ENCODE assay signal across 19 cellular contexts in genomic region chr12:108670066-108670631, GRCh38. TPM values are rescaled to one million over a fixed set of nuclear protein-coding genes. Genes with fewer than 3 reads are reported as not detected.
A peak's percentile ranks its signal among the peaks of the same experiment; 100 is the strongest.
DNase-seq lines count a peak whose midpoint lies in the region; ATAC-seq, FAIRE-seq and TF ChIP-seq lines count a peak whose summit lies in the region.
"Had no signal": no experiment of that assay in that cellular context is flagged by ENCODE, and none has a peak within 500 bp of the region (broad histone marks: within the 10 kb centered on the region; RNA-seq: fewer than 3 reads in every experiment).

No MANE protein-coding gene starts in this region.

- FAIRE-seq in K562 (lab: Jason Lieb, UNC) = no peak

- no peaks in the 10 kb centered on the region for H3K9me3 ChIP-seq in cardiac muscle cell (ENCODE audit: low read depth)
- H3K9me3 ChIP-seq in K562 (replicated peaks; ENCODE audit: control insufficient read depth, insufficient read depth, low read depth, low read length) = no peaks in the 10 kb centered on the region
- no peaks in the 10 kb centered on the region for H3K9me3 ChIP-seq in muscle layer of colon (ENCODE audit: low read length)
- no peaks in the 10 kb centered on the region for H3K9me3 ChIP-seq in uterus
- H3K9me3 ChIP-seq: ovary, SJCRH30, spleen had no signal

- intact Hi-C loops in Right ventricle myocardium superior (cut with DNase I) (loop anchor here (10.0 kb wide), 1 partner anchor 55 kb away; no protein-coding TSS in a partner anchor), K562 (cut with micrococcal nuclease) (no loop called here), uterus (cut with DNase I; ENCODE audit: low total_unique reads) (no loop called here)

- no peak overlapping the region for H2AFZ ChIP-seq in K562 (ENCODE audit: low read depth, low read length)

- H3K9me3 Mint-ChIP-seq in T-cell = no peaks in the 10 kb centered on the region
- H3K9me3 Mint-ChIP-seq: activated CD4-positive, alpha-beta T cell treated with anti-CD3 and anti-CD28 coated beads, Interleukin-2, amount 10 ng/mL, durations not matched to agents 7 days and 5 days; activated naive CD4-positive, alpha-beta T cell treated with anti-CD3 and anti-CD28 coated beads, Interleukin-2, amount 50 U/mL, for 24 hours; CD4-positive, alpha-beta memory T cell; stimulated activated effector memory CD8-positive, alpha-beta T cell treated with anti-CD3 and anti-CD28 coated beads, Interleukin-12 subunit alpha, Interleukin-12 subunit beta, amount 100 ng/mL, for 72 hours had no signal

- BruUV-seq in K562 (replicated peaks; lab: Mats Ljungman, UMichigan) = no TSS peak

- H3K4me1 ChIP-seq in cardiac muscle cell (ENCODE audit: low read depth) = peaks cover 27% of the 10 kb centered on the region
- H3K4me1 ChIP-seq in K562 (replicated peaks in 1 of 2; ENCODE audit: control insufficient read depth in 2 of 2, insufficient read depth in 2 of 2, low read length in 2 of 2) = peaks cover 7 to 17% of the 10 kb centered on the region in 2 experiments; a peak in 3 of 5 replicates
- peaks cover 58% of the 10 kb centered on the region for H3K4me1 ChIP-seq in muscle layer of colon (ENCODE audit: insufficient read depth, low read length)
- H3K4me1 ChIP-seq in uterus = peaks cover 18 to 24% of the 10 kb centered on the region in 2 donors

- TF ChIP-seq RAD21 in K562 (CRISPR knock-in tag; conservative IDR thresholded peaks at IDR 0.05 in 1 of 2, IDR thresholded peaks at IDR 0.05 in 1 of 2) = no peak

- peaks cover 2% of the 10 kb centered on the region for H3K9me1 ChIP-seq in K562 (ENCODE audit: control insufficient read depth, insufficient read depth, low read length)

- POLR2A ChIA-PET in K562 (lab: Yijun Ruan, JAX) = interaction anchor here (0.6 to 2.2 kb wide), 4 partner anchors 11 to 60 kb away, joined by 3 to 9 read pairs (median 4); no protein-coding TSS in a partner anchor
- POLR2A ChIA-PET in T-cell (lab: Charles Lee) = no interaction called here

- H3K27ac ChIP-seq in cardiac muscle cell (peak overlapping the region; percentile 60), K562 (ENCODE audit: extremely low read depth, low read depth, low read length) (peak overlapping the region; percentile 5; the same call in 1 of the 3 replicates), muscle layer of colon (ENCODE audit: low read depth, low read length) (no peak overlapping the region), uterus (peak overlapping the region; percentile 32 to 90)
- H3K27ac ChIP-seq: ovary, SJCRH30, spleen had no signal

- H4K20me1 ChIP-seq in K562 (replicated peaks; ENCODE audit: control insufficient read depth, insufficient read depth, low read length) = peaks cover 6% of the 10 kb centered on the region

- no peak for TF ChIP-seq EP300 in K562 (IDR thresholded peaks at IDR 0.05; ENCODE audit: low read length)

- H3K27ac Mint-ChIP-seq in T-cell = no peak overlapping the region
- H3K27ac Mint-ChIP-seq: activated CD4-positive, alpha-beta T cell treated with anti-CD3 and anti-CD28 coated beads, Interleukin-2, amount 10 ng/mL, durations not matched to agents 7 days and 5 days; activated naive CD4-positive, alpha-beta T cell treated with anti-CD3 and anti-CD28 coated beads, Interleukin-2, amount 50 U/mL, for 24 hours; stimulated activated effector memory CD8-positive, alpha-beta T cell treated with anti-CD3 and anti-CD28 coated beads, Interleukin-12 subunit alpha, Interleukin-12 subunit beta, amount 100 ng/mL, for 72 hours had no signal

- H3K9ac ChIP-seq in K562 (ENCODE audit: insufficient read depth in 1 of 2, low read depth in 2 of 2, low read length in 2 of 2) (peak overlapping the region; percentile 14 to 84; a peak in 2 of 4 replicates), muscle layer of colon (ENCODE audit: low read length) (peak overlapping the region; percentile 17)

- H3K36me3 ChIP-seq in cardiac muscle cell (peaks cover 3% of the 10 kb centered on the region), K562 (ENCODE audit: control insufficient read depth, insufficient read depth, low read length) (peaks cover 62% of the 10 kb centered on the region), muscle layer of colon (ENCODE audit: insufficient read depth, low read length) (no peaks in the 10 kb centered on the region), uterus (no peaks in the 10 kb centered on the region)
- H3K36me3 ChIP-seq: ovary had no signal

- no peak for TF ChIP-seq POLR2A in K562 (conservative IDR thresholded peaks at IDR 0.05)
- no peak for TF ChIP-seq POLR2A in uterus (IDR thresholded peaks at IDR 0.05)

- no peak overlapping the region for H3K4me2 ChIP-seq in K562 (ENCODE audit: insufficient read depth, low read length)

- H3K36me3 Mint-ChIP-seq in T-cell = peaks cover 4% of the 10 kb centered on the region
- H3K36me3 Mint-ChIP-seq: activated naive CD4-positive, alpha-beta T cell treated with anti-CD3 and anti-CD28 coated beads, Interleukin-2, amount 50 U/mL, for 24 hours; CD4-positive, alpha-beta memory T cell had no signal

- H3K79me2 ChIP-seq in K562 (ENCODE audit: control insufficient read depth, insufficient read depth, low read length) = peaks cover 85% of the 10 kb centered on the region

- CTCF ChIA-PET in K562 (lab: Yijun Ruan, JAX; ENCODE audit: low intra/inter-chr PET ratio) = no interaction called here
- CTCF ChIA-PET in T-cell (lab: Charles Lee) = interaction anchor here in 1 of 2 donors (1.5 kb wide), 1 partner anchor 133 kb away, joined by 11 read pairs; no protein-coding TSS in a partner anchor

- in situ Hi-C loops in K562 (cut with MboI) = no loop called here

- 75% methylated on average over 7 of the region's 7 CpGs for WGBS in K562 (ENCODE audit: insufficient coverage, low coverage, missing lambda C conversion rate)

- H3K27me3 Mint-ChIP-seq in T-cell = no peaks in the 10 kb centered on the region
- H3K27me3 Mint-ChIP-seq: activated CD4-positive, alpha-beta T cell treated with anti-CD3 and anti-CD28 coated beads, Interleukin-2, amount 10 ng/mL, durations not matched to agents 7 days and 5 days; activated naive CD4-positive, alpha-beta T cell treated with anti-CD3 and anti-CD28 coated beads, Interleukin-2, amount 50 U/mL, for 24 hours; CD4-positive, alpha-beta memory T cell had no signal

- no peak for TF ChIP-seq CTCF in cardiac muscle cell (IDR thresholded peaks at IDR 0.05; ENCODE audit: low read depth, low read length)
- TF ChIP-seq CTCF in K562 (IDR thresholded peaks at IDR 0.05 in 2 of 3, conservative IDR thresholded peaks at IDR 0.05 in 1 of 3; ENCODE audit: insufficient read depth in 2 of 3, low read depth in 1 of 3, low read length in 3 of 3) = no peak
- no peak for TF ChIP-seq CTCF in uterus (IDR thresholded peaks at IDR 0.05)

- no peak overlapping the region for H3K4me3 ChIP-seq in cardiac muscle cell
- no peak overlapping the region for H3K4me3 ChIP-seq in K562
- H3K4me3 ChIP-seq in muscle layer of colon (ENCODE audit: low read depth in 1 of 2, low read length in 2 of 2) = no peak overlapping the region
- no peak overlapping the region for H3K4me3 ChIP-seq in uterus
- H3K4me3 ChIP-seq: ovary, SJCRH30, spleen had no signal

- no peaks in the 10 kb centered on the region for H3K27me3 ChIP-seq in cardiac muscle cell
- H3K27me3 ChIP-seq in K562 (ENCODE audit: control insufficient read depth in 2 of 2, insufficient read depth in 2 of 2, low read length in 2 of 2) = no peaks in the 10 kb centered on the region
- H3K27me3 ChIP-seq in muscle layer of colon (ENCODE audit: control insufficient read depth in 1 of 2, insufficient read depth in 2 of 2, low read length in 2 of 2) = no peaks in the 10 kb centered on the region
- no peaks in the 10 kb centered on the region for H3K27me3 ChIP-seq in uterus
- H3K27me3 ChIP-seq: ovary, SJCRH30, spleen had no signal

- DNase-seq in cardiac muscle cell (ENCODE audit: low read depth in 1 of 2, low spot score in 1 of 2) (no peak), Right ventricle myocardium superior (no peak), K562 (ENCODE audit: extremely low read depth in 1 of 4, low spot score in 3 of 4) (no peak), uterus (no peak), T-cell (no peak)
- DNase-seq: activated CD4-positive, alpha-beta T cell treated with anti-CD3 and anti-CD28 coated beads, Interleukin-2, amount 10 ng/mL, durations not matched to agents 7 days and 5 days; activated T-cell treated with anti-CD3 and anti-CD28 coated beads for 4 hours; CD4-positive, alpha-beta memory T cell; effector memory CD4-positive, alpha-beta T cell; NCI-H1694 treated with DMSO at 0.1 percent for 48 hours; NCI-H510A treated with DMSO at 0.1 percent for 48 hours; ovary; SJCRH30; spleen had no signal

- no peaks in the 10 kb centered on the region for H3K4me1 Mint-ChIP-seq in T-cell
- H3K4me1 Mint-ChIP-seq: activated naive CD4-positive, alpha-beta T cell treated with anti-CD3 and anti-CD28 coated beads, Interleukin-2, amount 50 U/mL, for 24 hours; CD4-positive, alpha-beta memory T cell; stimulated activated effector memory CD8-positive, alpha-beta T cell treated with anti-CD3 and anti-CD28 coated beads, Interleukin-12 subunit alpha, Interleukin-12 subunit beta, amount 100 ng/mL, for 72 hours had no signal

- no peak for ATAC-seq in Right ventricle myocardium superior (ENCODE audit: poor library complexity)
- ATAC-seq in K562 = peak; percentile 27; the same call in 1 of the 3 replicates
- no peak for ATAC-seq in T-cell (replicated peaks in 1 of 4)
- no peak for ATAC-seq in GM21723 (IDR thresholded peaks at IDR 0.05; ENCODE audit: unreplicated experiment)
- no peak for ATAC-seq in HG02798 (IDR thresholded peaks at IDR 0.05; ENCODE audit: poor library complexity, unreplicated experiment)
- ATAC-seq: stimulated activated effector memory CD8-positive, alpha-beta T cell treated with anti-CD3 and anti-CD28 coated beads, Interleukin-12 subunit alpha, Interleukin-12 subunit beta, amount 100 ng/mL, for 72 hours had no signal

- no peak overlapping the region for H3K4me3 Mint-ChIP-seq in T-cell
- H3K4me3 Mint-ChIP-seq: activated CD4-positive, alpha-beta T cell treated with anti-CD3 and anti-CD28 coated beads, Interleukin-2, amount 10 ng/mL, durations not matched to agents 7 days and 5 days; activated naive CD4-positive, alpha-beta T cell treated with anti-CD3 and anti-CD28 coated beads, Interleukin-2, amount 50 U/mL, for 24 hours; CD4-positive, alpha-beta memory T cell; stimulated activated effector memory CD8-positive, alpha-beta T cell treated with anti-CD3 and anti-CD28 coated beads, Interleukin-12 subunit alpha, Interleukin-12 subunit beta, amount 100 ng/mL, for 72 hours had no signal

RNA-seq across cellular contexts. Expression of gene SELPLG, which starts 36.5 kb away (rescaled TPM):
- total RNA-seq in cardiac muscle cell = 1.4 and 2.9 TPM in 2 replicates
- polyA plus RNA-seq in cardiac muscle cell = 2.7 and 3.5 TPM in 2 replicates
- total RNA-seq in Right ventricle myocardium superior = 4.2 TPM
- 0.35 and 0.79 TPM in 2 replicates for total RNA-seq in K562 (2011; cell fraction: chromatin; rRNA removed; ENCODE audit: low replicate concordance)
- total RNA-seq in K562 (2011; cell fraction: nucleolus; rRNA removed) = 1.1 and 1.5 TPM in 2 replicates
- total RNA-seq in K562 (2011; cell fraction: nucleoplasm; rRNA removed) = 0.59 and 0.69 TPM in 2 replicates
- total RNA-seq in K562 (2014; rRNA removed) = 1.7 and 3.4 TPM in 2 replicates
- total RNA-seq in K562 (2014; rRNA removed; fragmentation: Illumina TruSeq; extraction: Trizol) = 0.54 and 0.76 TPM in 2 replicates
- total RNA-seq in K562 (2015; rRNA removed; fragmentation: Illumina TruSeq; extraction: Trizol) = 10.2 TPM in 2 replicates
- total RNA-seq in K562 (2021) = 2.2 and 2.5 TPM in 2 replicates
- 1.4 and 1.6 TPM in 2 replicates for polyA plus RNA-seq in K562 (2011; rRNA removed)
- polyA plus RNA-seq in K562 (2011; cell fraction: cytosol; rRNA removed) = 1.9 and 6.8 TPM in 2 replicates
- 0.60 and 0.92 TPM in 2 replicates for polyA plus RNA-seq in K562 (2011; cell fraction: nucleus; rRNA removed)
- polyA plus RNA-seq in K562 (2012) = 9.4 and 9.9 TPM in 2 replicates
- 3.3 and 3.9 TPM in 2 replicates for polyA plus RNA-seq in K562 (2014; fragmentation: Illumina TruSeq; extraction: Trizol)
- under 1 TPM; 0.22 to 0.34 TPM for polyA plus RNA-seq in K562 (2014; fragmentation: Nextera tagmentation; extraction: Ambion mirVana)
- 1.2 and 2.8 TPM in 2 replicates for polyA plus RNA-seq in K562 (2014; rRNA removed)
- polyA minus RNA-seq in K562 (2011; rRNA and poly(A)+ RNA removed) = 0.48 and 1.1 TPM in 2 replicates
- polyA minus RNA-seq in K562 (2011; cell fraction: cytosol; rRNA and poly(A)+ RNA removed) = 0.91 and 0.95 TPM in 2 replicates
- polyA minus RNA-seq in K562 (2011; cell fraction: nucleus; rRNA and poly(A)+ RNA removed) = 0.27 and 0.44 TPM in 2 replicates
- total RNA-seq in uterus = 1 to 10 TPM; 1.5 to 6.5 (median 2.9) TPM
- 100 to 1,000 TPM; 102 to 220 (median 215) TPM for total RNA-seq in T-cell

Comparison
In these comparisons a context has a peak if more than half of its experiments do, and no peak if none do; other contexts are left out.
1. RNA of gene SELPLG, which starts 36.5 kb away (total RNA-seq): 102 to 220 TPM in T-cell; 4.2 TPM in Right ventricle myocardium superior (single experiment), 1.5 to 6.5 TPM in uterus, 0.35 to 10.2 TPM in K562 and 1.4 to 2.9 TPM in cardiac muscle cell; every median in the first group is over 4 times any median in the second.